Comparison of ENCODE assay signal across 8 cellular contexts in the genomic region with DNA sequence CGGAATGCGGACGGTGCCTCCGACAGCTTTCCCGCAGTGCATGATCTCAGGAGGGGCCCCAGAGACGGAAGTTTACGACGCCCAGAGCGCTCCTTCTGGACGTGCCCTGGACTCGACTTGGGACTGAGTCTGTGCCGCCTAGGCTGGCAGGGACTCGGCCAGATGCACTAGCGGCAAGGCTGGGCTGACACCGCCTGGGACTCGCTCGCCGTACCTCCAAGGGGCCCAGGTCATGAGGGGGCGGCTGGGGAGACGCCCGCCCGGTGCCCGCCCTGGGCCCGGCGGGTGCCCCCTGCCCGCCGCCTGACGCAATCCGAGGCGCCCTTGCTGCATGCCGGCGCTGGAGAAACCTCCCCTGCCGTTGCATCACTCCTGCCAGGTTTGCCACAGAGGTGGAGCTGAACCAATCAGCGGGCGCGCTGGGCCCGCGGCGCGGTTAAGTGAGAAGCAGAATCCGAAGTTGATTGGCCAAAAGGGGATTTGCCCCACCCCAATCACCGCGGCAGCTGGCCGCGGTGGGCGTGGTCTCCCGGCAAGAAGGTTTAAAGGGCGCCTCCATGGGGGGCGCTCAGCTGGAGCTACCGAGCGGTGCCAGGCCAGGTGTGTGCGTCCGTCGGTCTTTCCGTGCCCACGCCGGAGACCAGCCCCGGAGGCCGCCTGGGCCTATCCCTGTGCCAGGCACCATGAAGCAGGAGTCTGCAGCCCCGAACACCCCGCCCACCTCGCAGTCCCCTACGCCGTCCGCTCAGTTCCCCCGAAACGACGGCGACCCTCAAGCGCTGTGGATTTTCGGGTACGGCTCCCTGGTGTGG.
DNase-seq lines count a peak whose midpoint lies in the region; ATAC-seq lines count a peak whose summit lies in the region.

A gene with protein sequence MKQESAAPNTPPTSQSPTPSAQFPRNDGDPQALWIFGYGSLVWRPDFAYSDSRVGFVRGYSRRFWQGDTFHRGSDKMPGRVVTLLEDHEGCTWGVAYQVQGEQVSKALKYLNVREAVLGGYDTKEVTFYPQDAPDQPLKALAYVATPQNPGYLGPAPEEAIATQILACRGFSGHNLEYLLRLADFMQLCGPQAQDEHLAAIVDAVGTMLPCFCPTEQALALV (plus strand): TSS at position 571 of the 812 bp plus-strand sequence. CDS start 113 bp downstream, at position 684.

- DNase-seq in AG20443 (ENCODE audit: low spot score) (peak; percentile 100), NCI-H345 treated with DMSO at 0.1 percent for 48 hours (lab: John Stamatoyannopoulos, UW; ENCODE audit: unreplicated experiment) (peak; percentile 90), cerebellar nuclear complex (lab: John Stamatoyannopoulos, UW) (peak; percentile 62 to 93), kidney glomerular epithelial cell (lab: John Stamatoyannopoulos, UW) (peak; percentile 97)
- DNase-seq in activated CD4-positive, CD25-positive, alpha-beta regulatory T cell treated with anti-CD3 and anti-CD28 coated beads, Interleukin-2, amount 50 U/mL, for 72 hours = peak; percentile 94
- peak; percentile 86 to 91 for DNase-seq in stimulated activated CD4-positive, alpha-beta T cell treated with anti-CD3 and anti-CD28 coated beads, Interleukin-1b, Interleukin-23, amount 100 ng/mL, for 1 hour (ENCODE audit: low read depth in 2 of 2)

- ATAC-seq in GM19025 (IDR thresholded peaks at IDR 0.05; ENCODE audit: low read depth, unreplicated experiment) (peak; percentile 97), HG03280 (IDR thresholded peaks at IDR 0.05; ENCODE audit: unreplicated experiment) (peak; percentile 90)

Comparison
In these comparisons a context has a peak if more than half of its experiments do, and no peak if none do; other contexts are left out.
1. Peak in every context shown above with its lines: DNase-seq and ATAC-seq.